Comparison of ENCODE assay signal across 10 cellular contexts in genomic region chr15:62119224-62119925, GRCh38. TPM values are rescaled to one million over a fixed set of nuclear protein-coding genes. Genes with fewer than 3 reads are reported as not detected.
DNase-seq lines count a peak whose midpoint lies in the region; ATAC-seq lines count a peak whose summit lies in the region.
"Had no signal": no experiment of that assay in that cellular context is flagged by ENCODE, and none has a peak within 500 bp of the region (broad histone marks: within the 10 kb centered on the region; RNA-seq: fewer than 3 reads in every experiment).

No MANE protein-coding gene starts in this region.

- peaks cover 0 to 1% of the 10 kb centered on the region in 2 donors for H3K27me3 Mint-ChIP-seq in CD4-positive, alpha-beta memory T cell

- ATAC-seq in activated naive CD4-positive, alpha-beta T cell treated with anti-CD3 and anti-CD28 coated beads, Interleukin-2, amount 50 U/mL, for 72 hours = peak; percentile 97 to 99
- ATAC-seq in left ventricle myocardium superior = peak; percentile 88
- ATAC-seq in GM21786 (IDR thresholded peaks at IDR 0.05; ENCODE audit: unreplicated experiment) = no peak

- peak overlapping the region; percentile 25 to 78 (median 48) for H3K4me3 Mint-ChIP-seq in CD4-positive, alpha-beta memory T cell
- H3K4me3 Mint-ChIP-seq: neural crest cell had no signal

- H3K9me3 ChIP-seq in CD4-positive, alpha-beta memory T cell (ENCODE audit: control insufficient read depth in 1 of 2, low read length in 2 of 2) = no peaks in the 10 kb centered on the region

- H3K36me3 ChIP-seq in CD4-positive, alpha-beta memory T cell (ENCODE audit: insufficient read depth, low read length) = no peaks in the 10 kb centered on the region

- H3K9me3 Mint-ChIP-seq in CD4-positive, alpha-beta memory T cell = no peaks in the 10 kb centered on the region
- peaks cover 0 to 3% of the 10 kb centered on the region in 2 donors for H3K9me3 Mint-ChIP-seq in activated naive CD4-positive, alpha-beta T cell treated with anti-CD3 and anti-CD28 coated beads, Interleukin-2, amount 50 U/mL, for 72 hours

- CTCF ChIA-PET in CD4-positive, alpha-beta memory T cell (lab: Charles Lee; ENCODE audit: partially characterized antibody) = interaction anchor here (1.0 to 1.2 kb wide), 4 partner anchors 21 to 53 kb away, joined by 3 to 5 read pairs (median 4); partner anchors contain the start of gene C2CD4A

- peaks cover 59% of the 10 kb centered on the region for H3K4me1 ChIP-seq in CD4-positive, alpha-beta memory T cell (ENCODE audit: insufficient read depth, low read length)

- H3K27ac ChIP-seq in CD4-positive, alpha-beta memory T cell (ENCODE audit: low read depth, low read length) = peak overlapping the region; percentile 29
- H3K27ac ChIP-seq: KMS-11 had no signal

- no peaks in the 10 kb centered on the region for H3K27me3 ChIP-seq in CD4-positive, alpha-beta memory T cell (ENCODE audit: insufficient read depth, low read length)

- intact Hi-C loops in CD4-positive, alpha-beta memory T cell (cut with micrococcal nuclease) = no loop called here
- intact Hi-C loops in left ventricle myocardium superior (cut with micrococcal nuclease) = no loop called here

- H3K36me3 Mint-ChIP-seq in CD4-positive, alpha-beta memory T cell = no peaks in the 10 kb centered on the region
- H3K36me3 Mint-ChIP-seq in activated naive CD4-positive, alpha-beta T cell treated with anti-CD3 and anti-CD28 coated beads, Interleukin-2, amount 50 U/mL, for 72 hours = no peaks in the 10 kb centered on the region

- POLR2A ChIA-PET in CD4-positive, alpha-beta memory T cell (lab: Charles Lee; ENCODE audit: partially characterized antibody) = interaction anchor here (1.6 kb wide), 1 partner anchor 9 kb away, joined by 5 read pairs; no protein-coding TSS in a partner anchor

- no peak overlapping the region for H3K4me3 ChIP-seq in CD4-positive, alpha-beta memory T cell (ENCODE audit: low read length in 2 of 2)

- H3K4me1 Mint-ChIP-seq in CD4-positive, alpha-beta memory T cell = peaks cover 40 to 68% (median 50%) of the 10 kb centered on the region in 4 donors

- H3K27ac Mint-ChIP-seq in CD4-positive, alpha-beta memory T cell = peak overlapping the region; percentile 27 to 90 (median 78)
- peak overlapping the region; percentile 78 to 92 for H3K27ac Mint-ChIP-seq in activated naive CD4-positive, alpha-beta T cell treated with anti-CD3 and anti-CD28 coated beads, Interleukin-2, amount 50 U/mL, for 72 hours

- peak in 3 of 5 donors; percentile 21 to 45 (median 22) for DNase-seq in CD4-positive, alpha-beta memory T cell
- peak; percentile 1 for DNase-seq in Kasumi-1 (lab: John Stamatoyannopoulos, UW)
- peak in 1 of 2 donors; percentile 35 for DNase-seq in activated naive CD4-positive, alpha-beta T cell treated with anti-CD3 and anti-CD28 coated beads, Interleukin-2, amount 50 U/mL, for 72 hours (ENCODE audit: low spot score in 2 of 2)
- DNase-seq in left ventricle myocardium superior = no peak
- DNase-seq in stimulated activated CD4-positive, alpha-beta T cell treated with anti-CD3 and anti-CD28 coated beads, Interleukin-4, amount 100 ng/mL, for 24 hours = peak; percentile 33
- no peak for DNase-seq in C1 segment of cervical spinal cord (lab: John Stamatoyannopoulos, UW)
- no peak for DNase-seq in activated CD8-positive, alpha-beta memory T cell treated with anti-CD3 and anti-CD28 coated beads for 24 hours

RNA-seq across cellular contexts. Expression of gene C2CD4B, which starts 45.7 kb away (rescaled TPM):
- not detected for total RNA-seq in CD4-positive, alpha-beta memory T cell
- polyA plus RNA-seq in CD4-positive, alpha-beta memory T cell = not detected
- total RNA-seq in activated naive CD4-positive, alpha-beta T cell treated with anti-CD3 and anti-CD28 coated beads, Interleukin-2, amount 50 U/mL, for 72 hours = under 1 TPM in 1 of 2 donors, not detected in 1; 0.16 TPM
- total RNA-seq in left ventricle myocardium superior = 1.7 TPM
- total RNA-seq: neural crest cell had no signal

RNA-seq across cellular contexts. Expression of gene C2CD4A, which starts 52.6 kb away (rescaled TPM):
- total RNA-seq in CD4-positive, alpha-beta memory T cell = under 1 TPM in 1 of 2 experiments, not detected in 1; 0.11 TPM
- under 1 TPM in 1 of 2 donors, not detected in 1; 0.08 TPM for polyA plus RNA-seq in CD4-positive, alpha-beta memory T cell
- total RNA-seq in activated naive CD4-positive, alpha-beta T cell treated with anti-CD3 and anti-CD28 coated beads, Interleukin-2, amount 50 U/mL, for 72 hours = under 1 TPM; 0.14 to 0.20 TPM
- not detected for total RNA-seq in left ventricle myocardium superior
- total RNA-seq: neural crest cell had no signal

RNA-seq across cellular contexts. Expression of gene VPS13C, which starts 59.1 kb away (rescaled TPM):
- total RNA-seq in CD4-positive, alpha-beta memory T cell = 100 to 1,000 TPM; 144 to 148 TPM
- 10 to 100 TPM; 10.6 to 20.5 TPM for polyA plus RNA-seq in CD4-positive, alpha-beta memory T cell
- total RNA-seq in activated naive CD4-positive, alpha-beta T cell treated with anti-CD3 and anti-CD28 coated beads, Interleukin-2, amount 50 U/mL, for 72 hours = 10 to 100 TPM; 59.4 to 61.0 TPM
- total RNA-seq in left ventricle myocardium superior = 38.6 TPM

Comparison
In these comparisons a context has a peak if more than half of its experiments do, and no peak if none do; other contexts are left out.
1. DNase-seq: peak in CD4-positive, alpha-beta memory T cell (3 of 5), Kasumi-1 (2 of 2) and stimulated activated CD4-positive, alpha-beta T cell treated with anti-CD3 and anti-CD28 coated beads, Interleukin-4, amount 100 ng/mL, for 24 hours (single experiment); none in left ventricle myocardium superior (single experiment), C1 segment of cervical spinal cord (0 of 14) and activated CD8-positive, alpha-beta memory T cell treated with anti-CD3 and anti-CD28 coated beads for 24 hours (single experiment).